In the genomic region with DNA sequence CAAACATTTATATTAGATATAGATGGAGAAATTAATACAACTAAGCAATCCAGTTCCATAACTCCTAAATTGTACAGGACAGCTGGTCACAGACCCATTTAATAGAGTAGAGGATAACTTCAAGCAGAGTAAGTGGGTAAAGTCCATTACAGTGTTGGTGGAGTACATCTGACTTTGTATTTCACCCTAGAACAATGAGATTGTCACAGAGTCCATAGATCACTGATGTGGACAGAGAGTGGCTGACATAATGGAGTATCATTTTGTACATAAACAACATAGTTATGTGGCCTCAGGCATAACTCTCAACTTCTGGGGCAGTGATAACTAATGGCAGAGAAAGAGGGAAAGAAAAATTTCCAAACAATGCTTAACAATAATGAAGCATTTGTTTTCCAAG, we compare ENCODE assay signal across 35 cellular contexts.
A peak's percentile ranks its signal among the peaks of the same experiment; 100 is the strongest.
DNase-seq lines count a peak whose midpoint lies in the region; ATAC-seq, FAIRE-seq and TF ChIP-seq lines count a peak whose summit lies in the region.
"Had no signal": no experiment of that assay in that cellular context is flagged by ENCODE, and none has a peak within 500 bp of the region (broad histone marks: within the 10 kb centered on the region; RNA-seq: fewer than 3 reads in every experiment).

No MANE protein-coding gene starts in this region.

- no peak overlapping the region for H2AFZ ChIP-seq in HepG2 (ENCODE audit: low read length)

- no peak overlapping the region for H3K9ac ChIP-seq in HepG2 (ENCODE audit: insufficient read depth, low read depth, low read length)
- H3K9ac ChIP-seq: BLaER1; BLaER1 treated with 17β-estradiol and CSF1 and Interleukin-3, amounts not matched to agents 10 nM and 100 nM had no signal

- CTCF ChIA-PET in HepG2 (lab: Yijun Ruan, JAX; ENCODE audit: low intra/inter-chr PET ratio, low total read pairs), result no interaction called here

- TF ChIP-seq RAD21 in HepG2 (CRISPR knock-in tag; IDR thresholded peaks at IDR 0.05), result no peak

- no peaks in the 10 kb centered on the region for H3K9me3 Mint-ChIP-seq in activated T-cell treated with anti-CD3 and anti-CD28 coated beads, Interleukin-2, amount 50 U/mL, for 4 hours
- H3K9me3 Mint-ChIP-seq: CD4-positive, alpha-beta memory T cell; CD4-positive, alpha-beta T cell; CD8-positive, alpha-beta T cell had no signal

- no peaks in the 10 kb centered on the region for H3K4me1 Mint-ChIP-seq in activated T-cell treated with anti-CD3 and anti-CD28 coated beads, Interleukin-2, amount 50 U/mL, for 4 hours (ENCODE audit: low read depth)
- H3K4me1 Mint-ChIP-seq: B cell; CD14-positive monocyte; CD4-positive, alpha-beta memory T cell; CD4-positive, CD25-positive, alpha-beta regulatory T cell; CD8-positive, alpha-beta memory T cell had no signal

- H3K4me3 Mint-ChIP-seq in activated T-cell treated with anti-CD3 and anti-CD28 coated beads, Interleukin-2, amount 50 U/mL, for 4 hours, result no peak overlapping the region
- H3K4me3 Mint-ChIP-seq: B cell; CD14-positive monocyte; CD4-positive, alpha-beta memory T cell; CD4-positive, alpha-beta T cell; CD4-positive, CD25-positive, alpha-beta regulatory T cell; CD8-positive, alpha-beta memory T cell; CD8-positive, alpha-beta T cell had no signal

- H3K9me3 ChIP-seq in HepG2 (ENCODE audit: low read length), result no peaks in the 10 kb centered on the region
- H3K9me3 ChIP-seq in right lobe of liver, result no peaks in the 10 kb centered on the region
- H3K9me3 ChIP-seq in small intestine (ENCODE audit: control insufficient read depth, low read depth), result no peaks in the 10 kb centered on the region
- H3K9me3 ChIP-seq in tibial artery, result no peaks in the 10 kb centered on the region
- H3K9me3 ChIP-seq: A549; BE2C; BLaER1; BLaER1 treated with 17β-estradiol and CSF1 and Interleukin-3, amounts not matched to agents 10 nM and 100 nM; Caco-2 had no signal

- TF ChIP-seq CTCF in HepG2 (CRISPR knock-in tag; IDR thresholded peaks at IDR 0.05) (no peak), right lobe of liver (IDR thresholded peaks at IDR 0.05) (no peak), tibial artery (IDR thresholded peaks at IDR 0.05) (no peak)

- POLR2A ChIA-PET in HepG2 (lab: Yijun Ruan, JAX), result no interaction called here

- H4K20me1 ChIP-seq in HepG2 (ENCODE audit: insufficient read depth, low read length), result no peaks in the 10 kb centered on the region
- H4K20me1 ChIP-seq: BLaER1; BLaER1 treated with 17β-estradiol and CSF1 and Interleukin-3, amounts not matched to agents 10 nM and 100 nM had no signal

- TF ChIP-seq POLR2A in HepG2 (IDR thresholded peaks at IDR 0.05; ENCODE audit: insufficient read depth in 1 of 2, low read depth in 2 of 2, low read length in 2 of 2) (no peak), right lobe of liver (IDR thresholded peaks at IDR 0.05) (no peak)

- no peak for FAIRE-seq in HepG2 (lab: Jason Lieb, UNC)
- FAIRE-seq in small intestine (lab: Jason Lieb, UNC), result no peak
- FAIRE-seq: A204.1, A549, D721Med had no signal

- no peak overlapping the region for H3K4me2 ChIP-seq in HepG2 (ENCODE audit: low read depth, low read length)
- H3K4me2 ChIP-seq: A549; BLaER1; BLaER1 treated with 17β-estradiol and CSF1 and Interleukin-3, amounts not matched to agents 10 nM and 100 nM had no signal

- in situ Hi-C loops in HepG2 (cut with HindIII; ENCODE audit: extremely low pct_ligation_motif_present, low pct_unique_long_range_greater_than_20kb), result no loop called here

- no TSS peak for BruUV-seq in HepG2 (replicated peaks; lab: Mats Ljungman, UMichigan)

- intact Hi-C loops in HepG2 (cut with micrococcal nuclease; ENCODE audit: unreplicated experiment), result no loop called here
- intact Hi-C loops in right lobe of liver (cut with DNase I), result no loop called here
- intact Hi-C loops in tibial artery (cut with DNase I; ENCODE audit: low total_unique reads), result no loop called here

- ATAC-seq in HepG2 (peak; percentile 58; the same call in 2 of the 3 replicates), right lobe of liver (no peak)
- ATAC-seq in activated T-cell treated with anti-CD3 and anti-CD28 coated beads, Interleukin-2, amount 50 U/mL, for 4 hours, result no peak
- ATAC-seq: A549; CD8-positive, alpha-beta T cell had no signal

- H3K79me2 ChIP-seq in HepG2 (ENCODE audit: insufficient read depth, low read length), result no peaks in the 10 kb centered on the region

- H3K36me3 ChIP-seq in HepG2 (replicated peaks in 1 of 2; ENCODE audit: control insufficient read depth in 1 of 2, insufficient read depth in 2 of 2, low read length in 2 of 2) (no peaks in the 10 kb centered on the region), right lobe of liver (no peaks in the 10 kb centered on the region), small intestine (ENCODE audit: control insufficient read depth in 2 of 2, insufficient read depth in 2 of 2, low read length in 2 of 2) (no peaks in the 10 kb centered on the region), tibial artery (no peaks in the 10 kb centered on the region)
- H3K36me3 ChIP-seq: BE2C; BLaER1; BLaER1 treated with 17β-estradiol and CSF1 and Interleukin-3, amounts not matched to agents 10 nM and 100 nM had no signal

- H3K4me3 ChIP-seq in HepG2 (replicated peaks in 1 of 3; ENCODE audit: insufficient read depth in 1 of 3, low read depth in 2 of 3, low read length in 3 of 3), result no peak overlapping the region
- H3K4me3 ChIP-seq in right lobe of liver, result no peak overlapping the region
- no peak overlapping the region for H3K4me3 ChIP-seq in small intestine (ENCODE audit: low read depth in 1 of 2, low read length in 2 of 2)
- no peak overlapping the region for H3K4me3 ChIP-seq in tibial artery
- H3K4me3 ChIP-seq: A549; BLaER1; BLaER1 treated with 17β-estradiol and CSF1 and Interleukin-3, amounts not matched to agents 10 nM and 100 nM had no signal

- H3K27me3 ChIP-seq in HepG2 (ENCODE audit: control insufficient read depth in 1 of 2, insufficient read depth in 2 of 2, low read length in 2 of 2), result no peaks in the 10 kb centered on the region
- no peaks in the 10 kb centered on the region for H3K27me3 ChIP-seq in right lobe of liver
- no peaks in the 10 kb centered on the region for H3K27me3 ChIP-seq in small intestine (ENCODE audit: control insufficient read depth in 2 of 2, insufficient read depth in 2 of 2, low read length in 2 of 2)
- H3K27me3 ChIP-seq in tibial artery, result no peaks in the 10 kb centered on the region
- H3K27me3 ChIP-seq: BE2C; BLaER1; BLaER1 treated with 17β-estradiol and CSF1 and Interleukin-3, amounts not matched to agents 10 nM and 100 nM had no signal

- H3K27ac ChIP-seq in HepG2 (ENCODE audit: extremely low read length, insufficient read depth, low read length) (no peak overlapping the region), right lobe of liver (no peak overlapping the region), small intestine (ENCODE audit: low read depth in 1 of 2, low read length in 1 of 2) (no peak overlapping the region), tibial artery (no peak overlapping the region)
- H3K27ac ChIP-seq: 22Rv1; A549; BLaER1; BLaER1 treated with 17β-estradiol and CSF1 and Interleukin-3, amounts not matched to agents 10 nM and 100 nM; C4-2B had no signal

- H3K27me3 Mint-ChIP-seq in activated T-cell treated with anti-CD3 and anti-CD28 coated beads, Interleukin-2, amount 50 U/mL, for 4 hours (ENCODE audit: low read depth), result no peaks in the 10 kb centered on the region
- H3K27me3 Mint-ChIP-seq: B cell; CD4-positive, alpha-beta memory T cell had no signal

- no peaks in the 10 kb centered on the region for H3K36me3 Mint-ChIP-seq in activated T-cell treated with anti-CD3 and anti-CD28 coated beads, Interleukin-2, amount 50 U/mL, for 4 hours (ENCODE audit: insufficient read depth)
- H3K36me3 Mint-ChIP-seq: CD14-positive monocyte; CD4-positive, alpha-beta memory T cell; CD4-positive, CD25-positive, alpha-beta regulatory T cell; CD8-positive, alpha-beta memory T cell; CD8-positive, alpha-beta T cell had no signal

- no peak for TF ChIP-seq EP300 in HepG2 (IDR thresholded peaks at IDR 0.05; ENCODE audit: low read depth in 2 of 2, low read length in 2 of 2)
- no peak for TF ChIP-seq EP300 in HepG2 (CRISPR knock-in tag; IDR thresholded peaks at IDR 0.05; ENCODE audit: borderline replicate concordance)

- peaks cover 8% of the 10 kb centered on the region; the same call in 1 of the 2 replicates for H3K4me1 ChIP-seq in HepG2 (ENCODE audit: insufficient read depth, low read length)
- no peaks in the 10 kb centered on the region for H3K4me1 ChIP-seq in right lobe of liver
- H3K4me1 ChIP-seq in small intestine (ENCODE audit: control insufficient read depth in 2 of 2, insufficient read depth in 1 of 2, low read depth in 1 of 2, low read length in 1 of 2), result no peaks in the 10 kb centered on the region
- no peaks in the 10 kb centered on the region for H3K4me1 ChIP-seq in tibial artery
- H3K4me1 ChIP-seq: A549; BLaER1; BLaER1 treated with 17β-estradiol and CSF1 and Interleukin-3, amounts not matched to agents 10 nM and 100 nM; Caco-2 had no signal

- DNase-seq in HepG2 (ENCODE audit: low spot score) (peak; percentile 16), right lobe of liver (no peak), foreskin melanocyte (peak; percentile 81), small intestine (peak; percentile 74), tibial artery (no peak)
- no peak for DNase-seq in activated T-cell treated with anti-CD3 and anti-CD28 coated beads, Interleukin-2, amount 50 U/mL, for 4 hours
- DNase-seq: 8988T; ACHN; AML-193; BE2C; C1 segment of cervical spinal cord; Caco-2; Calu3; CD4-positive, alpha-beta memory T cell; CD4-positive, alpha-beta T cell; CD4-positive, CD25-positive, alpha-beta regulatory T cell; CD8-positive, alpha-beta memory T cell; CD8-positive, alpha-beta T cell; COR-L47; DMS 273 treated with DMSO at 0.1 percent for 48 hours; DMS153; DMS53; DMS79; DMS79 treated with DMSO at 0.1 percent for 48 hours; DND-41; EL had no signal

TF ChIP-seq in HepG2, 621 proteins besides CTCF, POLR2A, EP300 and RAD21 (continues in another document):
- TF ChIP-seq SOX5 (CRISPR knock-in tag; IDR thresholded peaks at IDR 0.05; ENCODE audit: borderline replicate concordance) (peak; percentile 84), SOX13 (IDR thresholded peaks at IDR 0.05) (no peak), SOX13 (CRISPR knock-in tag; conservative IDR thresholded peaks at IDR 0.05 in 1 of 2, IDR thresholded peaks at IDR 0.05 in 1 of 2) (peak in 1 of 2 experiments; percentile 72; a peak in 1 of 4 replicates)
- TF ChIP-seq, protein P1, sequence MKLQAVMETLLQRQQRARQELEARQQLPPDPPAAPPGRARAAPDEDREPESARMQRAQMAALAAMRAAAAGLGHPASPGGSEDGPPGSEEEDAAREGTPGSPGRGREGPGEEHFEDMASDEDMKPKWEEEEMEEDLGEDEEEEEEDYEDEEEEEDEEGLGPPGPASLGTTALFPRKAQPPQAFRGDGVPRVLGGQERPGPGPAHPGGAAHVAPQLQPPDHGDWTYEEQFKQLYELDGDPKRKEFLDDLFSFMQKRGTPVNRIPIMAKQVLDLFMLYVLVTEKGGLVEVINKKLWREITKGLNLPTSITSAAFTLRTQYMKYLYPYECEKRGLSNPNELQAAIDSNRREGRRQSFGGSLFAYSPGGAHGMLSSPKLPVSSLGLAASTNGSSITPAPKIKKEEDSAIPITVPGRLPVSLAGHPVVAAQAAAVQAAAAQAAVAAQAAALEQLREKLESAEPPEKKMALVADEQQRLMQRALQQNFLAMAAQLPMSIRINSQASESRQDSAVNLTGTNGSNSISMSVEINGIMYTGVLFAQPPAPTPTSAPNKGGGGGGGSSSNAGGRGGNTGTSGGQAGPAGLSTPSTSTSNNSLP (IDR thresholded peaks at IDR 0.05; ENCODE audit: low read depth, low read length), result peak; percentile 51; the same call in 1 of the 2 replicates

Comparison
In these comparisons a context has a peak if more than half of its experiments do, and no peak if none do; other contexts are left out.
1. DNase-seq: peak in HepG2 (single experiment), foreskin melanocyte (single experiment) and small intestine (single experiment); none in right lobe of liver (0 of 3), activated T-cell treated with anti-CD3 and anti-CD28 coated beads, Interleukin-2, amount 50 U/mL, for 4 hours (single experiment) and tibial artery (0 of 2).